14 cellular contexts compared by ENCODE assay signal in genomic region chr6:38552136-38552535, GRCh38.
DNase-seq lines count a peak whose midpoint lies in the region; ATAC-seq lines count a peak whose summit lies in the region.
"Had no signal": no experiment of that assay in that cellular context is flagged by ENCODE, and none has a peak within 500 bp of the region (broad histone marks: within the 10 kb centered on the region; RNA-seq: fewer than 3 reads in every experiment).

No MANE protein-coding gene starts in this region.

- H3K4me3 Mint-ChIP-seq in activated naive CD8-positive, alpha-beta T cell treated with anti-CD3 and anti-CD28 coated beads, Interleukin-2, amount 50 U/mL, for 24 hours: no peak overlapping the region
- H3K4me3 Mint-ChIP-seq: activated naive CD4-positive, alpha-beta T cell treated with anti-CD3 and anti-CD28 coated beads, Interleukin-2, amount 50 U/mL, for 24 hours had no signal

- peak; percentile 77 for ATAC-seq in GM18517 (IDR thresholded peaks at IDR 0.05; ENCODE audit: unreplicated experiment)
- peak; percentile 53 for ATAC-seq in HG02623 (IDR thresholded peaks at IDR 0.05; ENCODE audit: unreplicated experiment)
- ATAC-seq in activated naive CD8-positive, alpha-beta T cell treated with anti-CD3 and anti-CD28 coated beads, Interleukin-2, amount 50 U/mL, for 24 hours: no peak

- no peaks in the 10 kb centered on the region for H3K27me3 Mint-ChIP-seq in activated naive CD8-positive, alpha-beta T cell treated with anti-CD3 and anti-CD28 coated beads, Interleukin-2, amount 50 U/mL, for 24 hours
- H3K27me3 Mint-ChIP-seq: activated naive CD4-positive, alpha-beta T cell treated with anti-CD3 and anti-CD28 coated beads, Interleukin-2, amount 50 U/mL, for 24 hours had no signal

- DNase-seq in MV-4-11 (lab: John Stamatoyannopoulos, UW) (peak; percentile 97), medulla oblongata (ENCODE audit: extremely low spot score) (peak; percentile 73), HCEC 1CT (no peak), C1 segment of cervical spinal cord (lab: John Stamatoyannopoulos, UW) (no peak)
- DNase-seq in stimulated activated CD8-positive, alpha-beta memory T cell treated with anti-CD3 and anti-CD28 coated beads, Interleukin-4, amount 100 ng/mL, for 48 hours: no peak
- DNase-seq in activated naive CD8-positive, alpha-beta T cell treated with anti-CD3 and anti-CD28 coated beads, Interleukin-2, amount 50 U/mL, for 24 hours: no peak
- DNase-seq: activated CD4-positive, alpha-beta T cell treated with anti-CD3 and anti-CD28 coated beads for 1 hour; dorsolateral prefrontal cortex; heart right ventricle; NCI-H774; stimulated activated CD4-positive, alpha-beta T cell treated with anti-CD3 and anti-CD28 coated beads, Interleukin-15, amount 100 ng/mL, for 24 hours had no signal

- H3K27ac Mint-ChIP-seq in activated naive CD8-positive, alpha-beta T cell treated with anti-CD3 and anti-CD28 coated beads, Interleukin-2, amount 50 U/mL, for 24 hours: no peak overlapping the region
- H3K27ac Mint-ChIP-seq: activated naive CD4-positive, alpha-beta T cell treated with anti-CD3 and anti-CD28 coated beads, Interleukin-2, amount 50 U/mL, for 24 hours had no signal

- no peaks in the 10 kb centered on the region for H3K9me3 Mint-ChIP-seq in activated naive CD8-positive, alpha-beta T cell treated with anti-CD3 and anti-CD28 coated beads, Interleukin-2, amount 50 U/mL, for 24 hours
- H3K9me3 Mint-ChIP-seq: activated naive CD4-positive, alpha-beta T cell treated with anti-CD3 and anti-CD28 coated beads, Interleukin-2, amount 50 U/mL, for 24 hours had no signal

- peaks cover 3% of the 10 kb centered on the region for H3K4me1 Mint-ChIP-seq in activated naive CD8-positive, alpha-beta T cell treated with anti-CD3 and anti-CD28 coated beads, Interleukin-2, amount 50 U/mL, for 24 hours

- peaks cover 2% of the 10 kb centered on the region for H3K36me3 Mint-ChIP-seq in activated naive CD8-positive, alpha-beta T cell treated with anti-CD3 and anti-CD28 coated beads, Interleukin-2, amount 50 U/mL, for 24 hours (ENCODE audit: low read depth)

Comparison
In these comparisons a context has a peak if more than half of its experiments do, and no peak if none do; other contexts are left out.
1. DNase-seq: peak in MV-4-11 (single experiment) and medulla oblongata (single experiment); none in stimulated activated CD8-positive, alpha-beta memory T cell treated with anti-CD3 and anti-CD28 coated beads, Interleukin-4, amount 100 ng/mL, for 48 hours (single experiment), HCEC 1CT (single experiment), activated naive CD8-positive, alpha-beta T cell treated with anti-CD3 and anti-CD28 coated beads, Interleukin-2, amount 50 U/mL, for 24 hours (single experiment) and C1 segment of cervical spinal cord (0 of 14).